In the genomic region with DNA sequence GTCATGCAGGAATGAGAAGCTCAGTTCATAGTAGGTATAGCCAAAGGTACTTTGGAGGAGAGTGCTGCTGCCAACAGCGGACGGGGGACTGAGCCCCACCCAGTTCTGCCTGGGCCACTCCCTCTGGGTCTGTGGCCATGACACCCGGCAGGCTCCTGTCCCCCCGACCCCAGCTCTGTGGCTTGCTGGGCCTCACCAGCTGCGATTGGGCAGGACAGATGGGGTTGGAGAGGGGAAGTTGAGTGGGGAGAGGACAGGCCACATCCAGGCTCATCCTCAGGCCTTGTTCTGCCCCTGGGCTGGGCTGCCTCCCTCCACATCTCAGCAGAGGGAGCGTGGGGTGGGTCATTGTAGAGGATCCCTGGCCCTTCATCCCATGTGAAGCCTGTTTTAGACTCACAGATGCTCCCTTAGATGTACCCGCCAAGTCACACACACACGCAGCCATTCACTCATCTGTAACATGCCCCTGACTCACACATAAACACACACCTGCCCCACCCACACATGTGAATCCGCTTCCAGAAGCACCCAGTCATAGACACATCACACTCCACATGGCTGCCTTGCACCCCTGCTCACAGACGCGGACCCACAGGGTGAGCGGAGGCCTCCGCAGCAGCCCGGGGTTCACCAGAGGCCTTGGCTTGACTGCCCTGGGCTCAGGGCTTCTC, we compare ENCODE assay signal across 17 cellular contexts. TPM values are rescaled to one million over a fixed set of nuclear protein-coding genes. Genes with fewer than 3 reads are reported as not detected.
A peak's percentile ranks its signal among the peaks of the same experiment; 100 is the strongest.
DNase-seq lines count a peak whose midpoint lies in the region; TF ChIP-seq lines count a peak whose summit lies in the region.
"Had no signal": no experiment of that assay in that cellular context is flagged by ENCODE, and none has a peak within 500 bp of the region (broad histone marks: within the 10 kb centered on the region; RNA-seq: fewer than 3 reads in every experiment).

No MANE protein-coding gene starts in this region.

- peaks cover 2% of the 10 kb centered on the region for H3K27me3 ChIP-seq in fibroblast of lung (ENCODE audit: control insufficient read depth, insufficient read depth, low read length)
- no peaks in the 10 kb centered on the region; the same call in 1 of the 2 replicates for H3K27me3 ChIP-seq in Caco-2 (replicated peaks; ENCODE audit: control insufficient read depth, insufficient read depth, low read length)

- H3K4me1 ChIP-seq in fibroblast of lung (ENCODE audit: control insufficient read depth, extremely low read depth, insufficient read depth, low read length) (peaks cover 2% of the 10 kb centered on the region), Caco-2 (peaks cover 10% of the 10 kb centered on the region)
- H3K4me1 ChIP-seq: parathyroid adenoma had no signal

- CTCF ChIA-PET in Caco-2 (lab: Charles Lee) = no interaction called here

- no peak overlapping the region for H3K4me3 ChIP-seq in fibroblast of lung (replicated peaks in 1 of 4; ENCODE audit: control extremely low read depth in 1 of 4, insufficient read depth in 1 of 4, low read depth in 3 of 4, low read length in 4 of 4)
- H3K4me3 ChIP-seq in Caco-2 (ENCODE audit: low read depth, low read length) = no peak overlapping the region
- H3K4me3 ChIP-seq: stomach had no signal

- peaks cover 19% of the 10 kb centered on the region for H3K27me3 Mint-ChIP-seq in Caco-2 (ENCODE audit: insufficient read depth, unreplicated experiment)

- H3K9me3 ChIP-seq in fibroblast of lung (ENCODE audit: control insufficient read depth, insufficient read depth, low read depth, low read length) (no peaks in the 10 kb centered on the region), Caco-2 (no peaks in the 10 kb centered on the region)
- H3K9me3 ChIP-seq: stomach had no signal

- no peaks in the 10 kb centered on the region for H4K20me1 ChIP-seq in fibroblast of lung (ENCODE audit: control insufficient read depth, extremely low read depth, insufficient read depth, low read length)

- intact Hi-C loops in Caco-2 (cut with micrococcal nuclease; ENCODE audit: unreplicated experiment) = no loop called here

- no peak overlapping the region for H3K27ac ChIP-seq in fibroblast of lung (ENCODE audit: insufficient read depth, low read length)
- peak overlapping the region; percentile 51 for H3K27ac ChIP-seq in substantia nigra (ENCODE audit: low read depth, low read length, poor library complexity, severe bottlenecking)
- H3K27ac ChIP-seq: C4-2B, parathyroid adenoma, stomach had no signal

- H3K9me3 Mint-ChIP-seq in Caco-2 (ENCODE audit: unreplicated experiment) = no peaks in the 10 kb centered on the region
- H3K9me3 Mint-ChIP-seq: memory B cell had no signal

- H3K36me3 ChIP-seq in fibroblast of lung (ENCODE audit: control insufficient read depth, insufficient read depth, low read length) (no peaks in the 10 kb centered on the region), Caco-2 (ENCODE audit: control insufficient read depth, insufficient read depth, low read length) (no peaks in the 10 kb centered on the region)
- H3K36me3 ChIP-seq: stomach had no signal

- H3K4me1 Mint-ChIP-seq in Caco-2 (ENCODE audit: low read depth, unreplicated experiment) = peaks cover 7% of the 10 kb centered on the region
- H3K4me1 Mint-ChIP-seq: memory B cell had no signal

- no peak overlapping the region for H3K4me3 Mint-ChIP-seq in Caco-2 (ENCODE audit: unreplicated experiment)
- H3K4me3 Mint-ChIP-seq: memory B cell had no signal

- peak; percentile 13 for DNase-seq in stimulated activated CD4-positive, alpha-beta T cell treated with anti-CD3 and anti-CD28 coated beads, Interleukin-15, amount 100 ng/mL, for 24 hours
- DNase-seq in stimulated activated CD4-positive, alpha-beta T cell treated with anti-CD3 and anti-CD28 coated beads, Interleukin-12 subunit alpha, Interleukin-12 subunit beta, amount 100 ng/mL, for 4 hours = no peak
- DNase-seq in RKO (ENCODE audit: low spot score) (peak; percentile 84), fibroblast of lung (ENCODE audit: low read depth in 2 of 2) (peak; percentile 20 to 85), substantia nigra (lab: John Stamatoyannopoulos, UW) (no peak), 8988T (no peak), Caco-2 (no peak), NCI-H2081 (lab: John Stamatoyannopoulos, UW) (no peak)
- DNase-seq: activated naive CD4-positive, alpha-beta T cell; erythroblast; GF-D8; KBM-7; NCI-H2029 treated with DMSO at 0.1 percent for 48 hours; stomach had no signal

- no peak overlapping the region for H3K4me2 ChIP-seq in fibroblast of lung (ENCODE audit: extremely low read depth, insufficient read depth, low read length)

- H2AFZ ChIP-seq in fibroblast of lung (ENCODE audit: low read length) = no peak overlapping the region
- H2AFZ ChIP-seq: parathyroid adenoma had no signal

- H3K9ac ChIP-seq in fibroblast of lung (ENCODE audit: insufficient read depth, low read length) = no peak overlapping the region
- H3K9ac ChIP-seq: parathyroid adenoma had no signal

- H3K36me3 Mint-ChIP-seq in Caco-2 (ENCODE audit: insufficient read depth, unreplicated experiment) = peaks cover 8% of the 10 kb centered on the region
- H3K36me3 Mint-ChIP-seq: memory B cell had no signal

- no peak overlapping the region for H3K27ac Mint-ChIP-seq in Caco-2 (ENCODE audit: unreplicated experiment)
- H3K27ac Mint-ChIP-seq: memory B cell had no signal

- BruUV-seq in Caco-2 (replicated peaks; lab: Mats Ljungman, UMichigan) = no TSS peak

- POLR2A ChIA-PET in Caco-2 (lab: Charles Lee) = no interaction called here

- TF ChIP-seq CTCF in fibroblast of lung (conservative IDR thresholded peaks at IDR 0.05 in 1 of 2, IDR thresholded peaks at IDR 0.05 in 1 of 2; ENCODE audit: low read depth in 1 of 2, low read length in 2 of 2) (no peak), Caco-2 (IDR thresholded peaks at IDR 0.05; ENCODE audit: insufficient read depth in 1 of 2, low read depth in 1 of 2, low read length in 1 of 2, severe bottlenecking in 1 of 2, unreplicated experiment in 1 of 2) (no peak)

- H3K79me2 ChIP-seq in fibroblast of lung (ENCODE audit: control insufficient read depth, insufficient read depth, low read length) = no peaks in the 10 kb centered on the region
- H3K79me2 ChIP-seq: parathyroid adenoma had no signal

RNA-seq across cellular contexts. Expression of a gene that starts 48.8 kb away (rescaled TPM):
- total RNA-seq in fibroblast of lung (0.77 and 2.1 TPM in 2 replicates), Caco-2 (2022) (not detected in 2 replicates)
- 0.26 and 1.3 TPM in 2 replicates for polyA plus RNA-seq in fibroblast of lung
- polyA plus RNA-seq in fibroblast of lung (2012) = 0.39 and 2.2 TPM in 2 replicates
- polyA minus RNA-seq in fibroblast of lung (ENCODE audit: low replicate concordance) = 0.26 and 3.8 TPM in 2 replicates

Comparison
In these comparisons a context has a peak if more than half of its experiments do, and no peak if none do; other contexts are left out.
1. DNase-seq: peak in stimulated activated CD4-positive, alpha-beta T cell treated with anti-CD3 and anti-CD28 coated beads, Interleukin-15, amount 100 ng/mL, for 24 hours (single experiment), RKO (single experiment) and fibroblast of lung (2 of 2); none in stimulated activated CD4-positive, alpha-beta T cell treated with anti-CD3 and anti-CD28 coated beads, Interleukin-12 subunit alpha, Interleukin-12 subunit beta, amount 100 ng/mL, for 4 hours (single experiment), substantia nigra (0 of 49), 8988T (single experiment), Caco-2 (0 of 2) and NCI-H2081 (0 of 2).